In the genomic region with DNA sequence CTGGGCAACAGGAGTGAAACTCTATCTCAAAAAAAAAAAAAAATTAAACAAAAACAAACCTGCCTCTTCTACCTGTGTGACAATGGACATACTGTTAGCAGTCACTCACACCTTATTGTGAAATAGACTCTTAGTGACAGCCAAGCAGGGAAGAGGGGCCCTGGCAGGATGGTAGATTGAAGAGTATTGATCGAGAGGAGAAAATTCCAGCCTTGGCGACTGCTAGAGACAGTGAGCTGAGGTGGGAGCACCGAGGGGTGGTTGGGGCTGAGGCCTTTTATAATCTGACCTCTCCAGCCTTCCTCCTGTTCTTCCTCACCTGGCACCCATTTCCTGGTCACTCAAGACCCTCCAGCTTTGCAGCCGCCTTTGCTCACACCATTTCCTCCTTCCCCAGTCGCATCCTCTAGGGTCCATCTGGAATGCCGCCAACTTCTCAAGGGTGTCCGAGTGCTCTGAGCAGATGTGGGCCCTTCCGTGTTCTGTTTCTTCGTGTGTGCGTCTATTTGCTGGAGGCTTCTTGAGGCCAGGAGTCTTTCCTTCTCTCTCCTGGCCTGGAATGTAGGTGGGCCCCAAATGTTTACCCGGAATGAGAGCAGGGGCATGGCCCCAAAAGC, we compare ENCODE assay signal across 1 cellular context.
TF ChIP-seq lines count a peak whose summit lies in the region.

No MANE protein-coding gene starts in this region.

TF ChIP-seq in HepG2, 621 proteins besides CTCF, POLR2A, EP300 and RAD21 (continues in another document):
- TF ChIP-seq ZNF598 (CRISPR knock-in tag; IDR thresholded peaks at IDR 0.05; ENCODE audit: borderline replicate concordance) (no peak), KAT7 (CRISPR knock-in tag; IDR thresholded peaks at IDR 0.05; ENCODE audit: borderline replicate concordance) (no peak), DPF2 (CRISPR knock-in tag; IDR thresholded peaks at IDR 0.05; ENCODE audit: borderline replicate concordance, low read depth) (peak; percentile 69; the same call in 1 of the 2 replicates), SP5 (CRISPR knock-in tag; IDR thresholded peaks at IDR 0.05; ENCODE audit: borderline replicate concordance, low read depth) (no peak; the same call in 1 of the 2 replicates), XRCC5 (optimal IDR thresholded peaks at IDR 0.05; ENCODE audit: low read length) (no peak), ZNF788 (CRISPR knock-in tag; IDR thresholded peaks at IDR 0.05; ENCODE audit: borderline replicate concordance) (no peak), HDAC1 (CRISPR knock-in tag; IDR thresholded peaks at IDR 0.05) (peak; percentile 66), MATR3 (CRISPR knock-in tag; IDR thresholded peaks at IDR 0.05) (no peak), ZNF816 (CRISPR knock-in tag; IDR thresholded peaks at IDR 0.05; ENCODE audit: borderline replicate concordance) (no peak), ZNF30 (CRISPR knock-in tag; IDR thresholded peaks at IDR 0.05) (no peak), ARHGAP35 (CRISPR knock-in tag; IDR thresholded peaks at IDR 0.05; ENCODE audit: borderline replicate concordance) (no peak), ZSCAN22 (CRISPR knock-in tag; IDR thresholded peaks at IDR 0.05) (no peak), ZFP37 (CRISPR knock-in tag; IDR thresholded peaks at IDR 0.05; ENCODE audit: borderline replicate concordance) (no peak), ZNF557 (CRISPR knock-in tag; IDR thresholded peaks at IDR 0.05) (no peak), CBFB (CRISPR knock-in tag; IDR thresholded peaks at IDR 0.05) (0 out of 2 replicates have a peak, but pooled peaks have one; percentile 38), IRX3 (CRISPR knock-in tag; IDR thresholded peaks at IDR 0.05; ENCODE audit: borderline replicate concordance, low read depth) (no peak), ZNF33A (CRISPR knock-in tag; IDR thresholded peaks at IDR 0.05; ENCODE audit: borderline replicate concordance) (no peak), ATRX (CRISPR knock-in tag; IDR thresholded peaks at IDR 0.05; ENCODE audit: borderline replicate concordance) (no peak), CEBPG (CRISPR knock-in tag; IDR thresholded peaks at IDR 0.05) (peak; percentile 94), TOE1 (CRISPR knock-in tag; IDR thresholded peaks at IDR 0.05) (no peak), HHEX (CRISPR knock-in tag; IDR thresholded peaks at IDR 0.05) (no peak), ZNF761 (CRISPR knock-in tag; conservative IDR thresholded peaks at IDR 0.05) (no peak), TAF1 (CRISPR knock-in tag; IDR thresholded peaks at IDR 0.05) (no peak), ZNF564 (CRISPR knock-in tag; IDR thresholded peaks at IDR 0.05) (peak; percentile 54; the same call in 1 of the 2 replicates), ELF3 (CRISPR knock-in tag; IDR thresholded peaks at IDR 0.05) (peak; percentile 51; the same call in 1 of the 2 replicates), MYNN (CRISPR knock-in tag; IDR thresholded peaks at IDR 0.05; ENCODE audit: low read depth) (no peak), SRSF9 (IDR thresholded peaks at IDR 0.05; ENCODE audit: borderline replicate concordance, insufficient read depth, low read depth, low read length, poor library complexity, severe bottlenecking) (no peak), ZNF550 (CRISPR knock-in tag; IDR thresholded peaks at IDR 0.05; ENCODE audit: borderline replicate concordance) (no peak), ZNF205 (CRISPR knock-in tag; IDR thresholded peaks at IDR 0.05) (no peak), JUN (CRISPR knock-in tag; IDR thresholded peaks at IDR 0.05) (no peak), ZNF354B (CRISPR knock-in tag; IDR thresholded peaks at IDR 0.05) (no peak), MAFK (conservative IDR thresholded peaks at IDR 0.05 in 1 of 2, IDR thresholded peaks at IDR 0.05 in 1 of 2; ENCODE audit: low read length in 2 of 2) (no peak), HNRNPH1 (optimal IDR thresholded peaks at IDR 0.05; ENCODE audit: low read depth, low read length) (no peak), SOX5 (CRISPR knock-in tag; IDR thresholded peaks at IDR 0.05; ENCODE audit: borderline replicate concordance) (peak; percentile 93), ZSCAN12 (CRISPR knock-in tag; IDR thresholded peaks at IDR 0.05) (no peak), NR1H2 (CRISPR knock-in tag; IDR thresholded peaks at IDR 0.05; ENCODE audit: borderline replicate concordance, low read depth) (no peak), U2AF1 (optimal IDR thresholded peaks at IDR 0.05; ENCODE audit: low read depth, low read length) (no peak), ZBTB21 (CRISPR knock-in tag; IDR thresholded peaks at IDR 0.05) (no peak), ZNF337 (CRISPR knock-in tag; IDR thresholded peaks at IDR 0.05; ENCODE audit: borderline replicate concordance, low read depth) (no peak), MYC (CRISPR knock-in tag; IDR thresholded peaks at IDR 0.05; ENCODE audit: borderline replicate concordance) (no peak), ARNTL (CRISPR knock-in tag; IDR thresholded peaks at IDR 0.05) (no peak), PPARG (CRISPR knock-in tag; conservative IDR thresholded peaks at IDR 0.05) (peak; percentile 66; the same call in 1 of the 2 replicates), SMYD3 (CRISPR knock-in tag; IDR thresholded peaks at IDR 0.05) (no peak), ZNF589 (CRISPR knock-in tag; conservative IDR thresholded peaks at IDR 0.05) (no peak)
- TF ChIP-seq, protein P1, sequence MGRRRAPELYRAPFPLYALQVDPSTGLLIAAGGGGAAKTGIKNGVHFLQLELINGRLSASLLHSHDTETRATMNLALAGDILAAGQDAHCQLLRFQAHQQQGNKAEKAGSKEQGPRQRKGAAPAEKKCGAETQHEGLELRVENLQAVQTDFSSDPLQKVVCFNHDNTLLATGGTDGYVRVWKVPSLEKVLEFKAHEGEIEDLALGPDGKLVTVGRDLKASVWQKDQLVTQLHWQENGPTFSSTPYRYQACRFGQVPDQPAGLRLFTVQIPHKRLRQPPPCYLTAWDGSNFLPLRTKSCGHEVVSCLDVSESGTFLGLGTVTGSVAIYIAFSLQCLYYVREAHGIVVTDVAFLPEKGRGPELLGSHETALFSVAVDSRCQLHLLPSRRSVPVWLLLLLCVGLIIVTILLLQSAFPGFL (CRISPR knock-in tag; IDR thresholded peaks at IDR 0.05) = no peak
- TF ChIP-seq, protein P2, sequence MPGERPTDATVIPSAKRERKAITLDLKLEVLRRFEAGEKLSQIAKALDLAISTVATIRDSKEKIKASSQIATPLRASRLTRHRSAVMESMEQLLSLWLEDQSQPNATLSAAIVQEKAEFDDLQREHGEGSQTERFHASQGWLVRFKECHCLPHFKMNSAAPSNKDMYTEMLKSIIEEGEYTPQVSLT (CRISPR knock-in tag; IDR thresholded peaks at IDR 0.05; ENCODE audit: borderline replicate concordance, low read depth) = no peak
- TF ChIP-seq, protein P3, sequence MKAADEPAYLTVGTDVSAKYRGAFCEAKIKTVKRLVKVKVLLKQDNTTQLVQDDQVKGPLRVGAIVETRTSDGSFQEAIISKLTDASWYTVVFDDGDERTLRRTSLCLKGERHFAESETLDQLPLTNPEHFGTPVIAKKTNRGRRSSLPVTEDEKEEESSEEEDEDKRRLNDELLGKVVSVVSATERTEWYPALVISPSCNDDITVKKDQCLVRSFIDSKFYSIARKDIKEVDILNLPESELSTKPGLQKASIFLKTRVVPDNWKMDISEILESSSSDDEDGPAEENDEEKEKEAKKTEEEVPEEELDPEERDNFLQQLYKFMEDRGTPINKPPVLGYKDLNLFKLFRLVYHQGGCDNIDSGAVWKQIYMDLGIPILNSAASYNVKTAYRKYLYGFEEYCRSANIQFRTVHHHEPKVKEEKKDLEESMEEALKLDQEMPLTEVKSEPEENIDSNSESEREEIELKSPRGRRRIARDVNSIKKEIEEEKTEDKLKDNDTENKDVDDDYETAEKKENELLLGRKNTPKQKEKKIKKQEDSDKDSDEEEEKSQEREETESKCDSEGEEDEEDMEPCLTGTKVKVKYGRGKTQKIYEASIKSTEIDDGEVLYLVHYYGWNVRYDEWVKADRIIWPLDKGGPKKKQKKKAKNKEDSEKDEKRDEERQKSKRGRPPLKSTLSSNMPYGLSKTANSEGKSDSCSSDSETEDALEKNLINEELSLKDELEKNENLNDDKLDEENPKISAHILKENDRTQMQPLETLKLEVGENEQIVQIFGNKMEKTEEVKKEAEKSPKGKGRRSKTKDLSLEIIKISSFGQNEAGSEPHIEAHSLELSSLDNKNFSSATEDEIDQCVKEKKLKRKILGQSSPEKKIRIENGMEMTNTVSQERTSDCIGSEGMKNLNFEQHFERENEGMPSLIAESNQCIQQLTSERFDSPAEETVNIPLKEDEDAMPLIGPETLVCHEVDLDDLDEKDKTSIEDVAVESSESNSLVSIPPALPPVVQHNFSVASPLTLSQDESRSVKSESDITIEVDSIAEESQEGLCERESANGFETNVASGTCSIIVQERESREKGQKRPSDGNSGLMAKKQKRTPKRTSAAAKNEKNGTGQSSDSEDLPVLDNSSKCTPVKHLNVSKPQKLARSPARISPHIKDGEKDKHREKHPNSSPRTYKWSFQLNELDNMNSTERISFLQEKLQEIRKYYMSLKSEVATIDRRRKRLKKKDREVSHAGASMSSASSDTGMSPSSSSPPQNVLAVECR (CRISPR knock-in tag; IDR thresholded peaks at IDR 0.05; ENCODE audit: borderline replicate concordance) = peak; percentile 38; the same call in 1 of the 2 replicates
- TF ChIP-seq, protein P4, sequence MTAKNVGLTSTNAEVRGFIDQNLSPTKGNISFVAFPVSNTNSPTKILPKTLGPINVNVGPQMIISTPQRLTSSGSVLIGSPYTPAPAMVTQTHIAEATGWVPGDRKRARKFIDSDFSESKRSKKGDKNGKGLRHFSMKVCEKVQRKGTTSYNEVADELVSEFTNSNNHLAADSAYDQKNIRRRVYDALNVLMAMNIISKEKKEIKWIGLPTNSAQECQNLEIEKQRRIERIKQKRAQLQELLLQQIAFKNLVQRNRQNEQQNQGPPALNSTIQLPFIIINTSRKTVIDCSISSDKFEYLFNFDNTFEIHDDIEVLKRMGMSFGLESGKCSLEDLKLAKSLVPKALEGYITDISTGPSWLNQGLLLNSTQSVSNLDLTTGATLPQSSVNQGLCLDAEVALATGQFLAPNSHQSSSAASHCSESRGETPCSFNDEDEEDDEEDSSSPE (CRISPR knock-in tag; IDR thresholded peaks at IDR 0.05) = no peak
- TF ChIP-seq, protein P5, sequence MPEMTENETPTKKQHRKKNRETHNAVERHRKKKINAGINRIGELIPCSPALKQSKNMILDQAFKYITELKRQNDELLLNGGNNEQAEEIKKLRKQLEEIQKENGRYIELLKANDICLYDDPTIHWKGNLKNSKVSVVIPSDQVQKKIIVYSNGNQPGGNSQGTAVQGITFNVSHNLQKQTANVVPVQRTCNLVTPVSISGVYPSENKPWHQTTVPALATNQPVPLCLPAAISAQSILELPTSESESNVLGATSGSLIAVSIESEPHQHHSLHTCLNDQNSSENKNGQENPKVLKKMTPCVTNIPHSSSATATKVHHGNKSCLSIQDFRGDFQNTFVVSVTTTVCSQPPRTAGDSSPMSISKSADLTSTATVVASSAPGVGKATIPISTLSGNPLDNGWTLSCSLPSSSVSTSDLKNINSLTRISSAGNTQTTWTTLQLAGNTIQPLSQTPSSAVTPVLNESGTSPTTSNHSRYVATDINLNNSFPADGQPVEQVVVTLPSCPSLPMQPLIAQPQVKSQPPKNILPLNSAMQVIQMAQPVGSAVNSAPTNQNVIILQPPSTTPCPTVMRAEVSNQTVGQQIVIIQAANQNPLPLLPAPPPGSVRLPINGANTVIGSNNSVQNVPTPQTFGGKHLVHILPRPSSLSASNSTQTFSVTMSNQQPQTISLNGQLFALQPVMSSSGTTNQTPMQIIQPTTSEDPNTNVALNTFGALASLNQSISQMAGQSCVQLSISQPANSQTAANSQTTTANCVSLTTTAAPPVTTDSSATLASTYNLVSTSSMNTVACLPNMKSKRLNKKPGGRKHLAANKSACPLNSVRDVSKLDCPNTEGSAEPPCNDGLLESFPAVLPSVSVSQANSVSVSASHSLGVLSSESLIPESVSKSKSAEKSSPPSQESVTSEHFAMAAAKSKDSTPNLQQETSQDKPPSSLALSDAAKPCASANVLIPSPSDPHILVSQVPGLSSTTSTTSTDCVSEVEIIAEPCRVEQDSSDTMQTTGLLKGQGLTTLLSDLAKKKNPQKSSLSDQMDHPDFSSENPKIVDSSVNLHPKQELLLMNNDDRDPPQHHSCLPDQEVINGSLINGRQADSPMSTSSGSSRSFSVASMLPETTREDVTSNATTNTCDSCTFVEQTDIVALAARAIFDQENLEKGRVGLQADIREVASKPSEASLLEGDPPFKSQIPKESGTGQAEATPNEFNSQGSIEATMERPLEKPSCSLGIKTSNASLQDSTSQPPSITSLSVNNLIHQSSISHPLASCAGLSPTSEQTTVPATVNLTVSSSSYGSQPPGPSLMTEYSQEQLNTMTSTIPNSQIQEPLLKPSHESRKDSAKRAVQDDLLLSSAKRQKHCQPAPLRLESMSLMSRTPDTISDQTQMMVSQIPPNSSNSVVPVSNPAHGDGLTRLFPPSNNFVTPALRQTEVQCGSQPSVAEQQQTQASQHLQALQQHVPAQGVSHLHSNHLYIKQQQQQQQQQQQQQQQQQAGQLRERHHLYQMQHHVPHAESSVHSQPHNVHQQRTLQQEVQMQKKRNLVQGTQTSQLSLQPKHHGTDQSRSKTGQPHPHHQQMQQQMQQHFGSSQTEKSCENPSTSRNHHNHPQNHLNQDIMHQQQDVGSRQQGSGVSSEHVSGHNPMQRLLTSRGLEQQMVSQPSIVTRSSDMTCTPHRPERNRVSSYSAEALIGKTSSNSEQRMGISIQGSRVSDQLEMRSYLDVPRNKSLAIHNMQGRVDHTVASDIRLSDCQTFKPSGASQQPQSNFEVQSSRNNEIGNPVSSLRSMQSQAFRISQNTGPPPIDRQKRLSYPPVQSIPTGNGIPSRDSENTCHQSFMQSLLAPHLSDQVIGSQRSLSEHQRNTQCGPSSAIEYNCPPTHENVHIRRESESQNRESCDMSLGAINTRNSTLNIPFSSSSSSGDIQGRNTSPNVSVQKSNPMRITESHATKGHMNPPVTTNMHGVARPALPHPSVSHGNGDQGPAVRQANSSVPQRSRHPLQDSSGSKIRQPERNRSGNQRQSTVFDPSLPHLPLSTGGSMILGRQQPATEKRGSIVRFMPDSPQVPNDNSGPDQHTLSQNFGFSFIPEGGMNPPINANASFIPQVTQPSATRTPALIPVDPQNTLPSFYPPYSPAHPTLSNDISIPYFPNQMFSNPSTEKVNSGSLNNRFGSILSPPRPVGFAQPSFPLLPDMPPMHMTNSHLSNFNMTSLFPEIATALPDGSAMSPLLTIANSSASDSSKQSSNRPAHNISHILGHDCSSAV (CRISPR knock-in tag; IDR thresholded peaks at IDR 0.05; ENCODE audit: borderline replicate concordance) = no peak
- TF ChIP-seq, protein P6, sequence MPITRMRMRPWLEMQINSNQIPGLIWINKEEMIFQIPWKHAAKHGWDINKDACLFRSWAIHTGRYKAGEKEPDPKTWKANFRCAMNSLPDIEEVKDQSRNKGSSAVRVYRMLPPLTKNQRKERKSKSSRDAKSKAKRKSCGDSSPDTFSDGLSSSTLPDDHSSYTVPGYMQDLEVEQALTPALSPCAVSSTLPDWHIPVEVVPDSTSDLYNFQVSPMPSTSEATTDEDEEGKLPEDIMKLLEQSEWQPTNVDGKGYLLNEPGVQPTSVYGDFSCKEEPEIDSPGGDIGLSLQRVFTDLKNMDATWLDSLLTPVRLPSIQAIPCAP (CRISPR knock-in tag; IDR thresholded peaks at IDR 0.05; ENCODE audit: low read depth) = no peak
- TF ChIP-seq, protein P7, sequence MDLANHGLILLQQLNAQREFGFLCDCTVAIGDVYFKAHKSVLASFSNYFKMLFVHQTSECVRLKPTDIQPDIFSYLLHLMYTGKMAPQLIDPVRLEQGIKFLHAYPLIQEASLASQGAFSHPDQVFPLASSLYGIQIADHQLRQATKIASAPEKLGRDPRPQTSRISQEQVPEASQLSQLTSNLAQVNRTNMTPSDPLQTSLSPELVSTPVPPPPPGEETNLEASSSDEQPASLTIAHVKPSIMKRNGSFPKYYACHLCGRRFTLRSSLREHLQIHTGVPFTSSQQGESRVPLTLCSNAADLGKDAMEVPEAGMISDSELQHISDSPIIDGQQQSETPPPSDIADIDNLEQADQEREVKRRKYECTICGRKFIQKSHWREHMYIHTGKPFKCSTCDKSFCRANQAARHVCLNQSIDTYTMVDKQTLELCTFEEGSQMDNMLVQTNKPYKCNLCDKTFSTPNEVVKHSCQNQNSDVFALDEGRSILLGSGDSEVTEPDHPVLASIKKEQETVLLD (CRISPR knock-in tag; IDR thresholded peaks at IDR 0.05; ENCODE audit: low read depth) = no peak
